ENCODE assay signal across 8 cellular contexts in genomic region chr21:38807481-38807880, GRCh38. TPM values are rescaled to one million over a fixed set of nuclear protein-coding genes. Genes with fewer than 3 reads are reported as not detected.
DNase-seq lines count a peak whose midpoint lies in the region; ATAC-seq and TF ChIP-seq lines count a peak whose summit lies in the region.

No MANE protein-coding gene starts in this region.

- H3K27me3 ChIP-seq in HCT116 (ENCODE audit: insufficient read depth, low read length) (no peaks in the 10 kb centered on the region), gastrocnemius medialis (no peaks in the 10 kb centered on the region)

- peak overlapping the region; percentile 98 for H3K4me2 ChIP-seq in HCT116 (ENCODE audit: low read length)

- H2AFZ ChIP-seq in HCT116 (ENCODE audit: low read depth, low read length, poor library complexity, severe bottlenecking), result no peak overlapping the region

- H3K36me3 ChIP-seq in HCT116 (ENCODE audit: control insufficient read depth in 1 of 2, insufficient read depth in 2 of 2, low read length in 2 of 2), result peaks cover 17 to 24% of the 10 kb centered on the region in 2 experiments
- peaks cover 3 to 39% of the 10 kb centered on the region in 2 donors for H3K36me3 ChIP-seq in gastrocnemius medialis

- CTCF ChIA-PET in HCT116 (lab: Charles Lee) (no interaction called here), RWPE1 (lab: Yijun Ruan, JAX) (interaction anchor here (0.6 to 1.2 kb wide), 4 partner anchors 24 to 315 kb away, joined by 3 read pairs; no protein-coding TSS in a partner anchor)

- no peaks in the 10 kb centered on the region for H3K9me2 ChIP-seq in HCT116 (ENCODE audit: insufficient read depth)

- H3K4me3 ChIP-seq in HCT116 (replicated peaks in 1 of 2; ENCODE audit: low read depth in 1 of 2, low read length in 2 of 2) (peak overlapping the region; percentile 81; a peak in 3 of 4 replicates), gastrocnemius medialis (peak overlapping the region; percentile 74 to 94 (median 84))

- TSS peak; percentile 49 for BruUV-seq in HCT116 (replicated peaks; lab: Mats Ljungman, UMichigan)

- H3K9ac ChIP-seq in HCT116 (ENCODE audit: low read length), result 0 out of 2 replicates have a peak overlapping the region, but pooled peaks have one; percentile 16

- TF ChIP-seq CTCF in HCT116 (IDR thresholded peaks at IDR 0.05 in 2 of 3, conservative IDR thresholded peaks at IDR 0.05 in 1 of 3; ENCODE audit: borderline replicate concordance in 1 of 3, insufficient read depth in 1 of 3, low read depth in 2 of 3, low read length in 2 of 3) (no peak), RWPE1 (conservative IDR thresholded peaks at IDR 0.05; ENCODE audit: low read depth) (no peak), gastrocnemius medialis (IDR thresholded peaks at IDR 0.05 in 4 of 5, conservative IDR thresholded peaks at IDR 0.05 in 1 of 5) (no peak), GM13977 (IDR thresholded peaks at IDR 0.05; ENCODE audit: extremely low read depth, insufficient read depth, missing control alignments) (no peak)

- POLR2A ChIA-PET in HCT116 (lab: Charles Lee) (interaction anchor here (1.0 to 1.2 kb wide), 2 partner anchors 9 to 22 kb away, joined by 3 read pairs; no protein-coding TSS in a partner anchor), RWPE1 (lab: Yijun Ruan, JAX; ENCODE audit: low non-redundant PET) (interaction anchor here (0.5 to 1.9 kb wide), 5 partner anchors 13 to 516 kb away, joined by 3 to 6 read pairs (median 3); no protein-coding TSS in a partner anchor)

- DNase-seq in HCT116 (ENCODE audit: low read depth, low spot score), result no peak
- no peak for DNase-seq in RWPE1 (ENCODE audit: low spot score)
- peak; percentile 13 for DNase-seq in fibroblast of gingiva (ENCODE audit: low read depth)
- no peak for DNase-seq in gastrocnemius medialis
- no peak for DNase-seq in activated CD4-positive, CD25-positive, alpha-beta regulatory T cell treated with anti-CD3 and anti-CD28 coated beads, Interleukin-2, amount 50 U/mL, for 72 hours
- DNase-seq in NCI-H82 treated with DMSO at 0.1 percent for 48 hours (lab: John Stamatoyannopoulos, UW; ENCODE audit: unreplicated experiment), result no peak
- no peak for DNase-seq in GM13977 (ENCODE audit: low spot score)
- no peak for DNase-seq in posterior cingulate gyrus

- H3K4me1 ChIP-seq in HCT116 (ENCODE audit: control insufficient read depth in 1 of 2, insufficient read depth in 2 of 2, low read length in 2 of 2) (peaks cover 13 to 37% of the 10 kb centered on the region in 2 experiments; a peak in 3 of 4 replicates), gastrocnemius medialis (peaks cover 15 to 32% of the 10 kb centered on the region in 2 donors)

- in situ Hi-C loops in gastrocnemius medialis (cut with MboI; ENCODE audit: low sequenced_read_pairs in 4 of 4) (loop anchor here (5.0 to 25.0 kb wide), 5 partner anchors 70 to 317 kb away; no protein-coding TSS in a partner anchor), GM13977 (cut with MboI; ENCODE audit: low pct_unique_long_range_greater_than_20kb, low sequenced_read_pairs, unreplicated experiment) (no loop called here)

- RAD21 ChIA-PET in HCT116 (lab: Charles Lee; ENCODE audit: low non-redundant PET in 1 of 2, low total read pairs in 2 of 2, uncharacterized antibody in 2 of 2, unreplicated experiment in 2 of 2), result no interaction called here

- H3K9me3 ChIP-seq in HCT116 (ENCODE audit: control insufficient read depth in 1 of 2, insufficient read depth in 1 of 2, low read depth in 1 of 2, low read length in 2 of 2) (no peaks in the 10 kb centered on the region), gastrocnemius medialis (no peaks in the 10 kb centered on the region)

- TF ChIP-seq POLR2A in HCT116 (IDR thresholded peaks at IDR 0.05; ENCODE audit: borderline replicate concordance, extremely low read depth, insufficient read depth, insufficient read length), result no peak
- no peak for TF ChIP-seq POLR2A in gastrocnemius medialis (IDR thresholded peaks at IDR 0.05)

- intact Hi-C loops in HCT116 (cut with micrococcal nuclease), result loop anchor here (5.0 kb wide), 1 partner anchor 215 kb away; no protein-coding TSS in a partner anchor
- intact Hi-C loops in gastrocnemius medialis (cut with DNase I; ENCODE audit: low total_unique reads), result loop anchor here (5.0 kb wide), 4 partner anchors 45 to 505 kb away; partner anchors contain the start of genes BRWD1 and PSMG1
- intact Hi-C loops in posterior cingulate gyrus (cut with DNase I), result loop anchor here (5.0 to 10.0 kb wide), 2 partner anchors 75 to 177 kb away; no protein-coding TSS in a partner anchor

- ATAC-seq in HCT116 (no peak), gastrocnemius medialis (no peak)

- no peak overlapping the region for H3K27ac ChIP-seq in HCT116 (ENCODE audit: low read depth, low read length)
- H3K27ac ChIP-seq in RWPE1, result peak overlapping the region; percentile 84
- H3K27ac ChIP-seq in gastrocnemius medialis, result peak overlapping the region; percentile 92 to 98 (median 97)

- H3K79me2 ChIP-seq in HCT116 (ENCODE audit: insufficient read depth, low read length), result peaks cover 66% of the 10 kb centered on the region

- TF ChIP-seq RAD21 in HCT116 (IDR thresholded peaks at IDR 0.05; ENCODE audit: low read depth), result no peak

- H4K20me1 ChIP-seq in HCT116 (ENCODE audit: insufficient read depth), result no peaks in the 10 kb centered on the region

TF ChIP-seq in HCT116, 20 proteins besides CTCF, POLR2A, EP300 and RAD21:
- no peak for TF ChIP-seq JUND (IDR thresholded peaks at IDR 0.05)
- no peak for TF ChIP-seq EGR1 (IDR thresholded peaks at IDR 0.05; ENCODE audit: low read depth)
- no peak for TF ChIP-seq ZNF274 (IDR thresholded peaks at IDR 0.05; ENCODE audit: low read depth, low read length)
- no peak for TF ChIP-seq FOSL1 (IDR thresholded peaks at IDR 0.05; ENCODE audit: low read depth)
- TF ChIP-seq YY1 (IDR thresholded peaks at IDR 0.05; ENCODE audit: extremely low read depth, insufficient replicate concordance, low read depth, low read length), result no peak
- no peak for TF ChIP-seq EZH2 (IDR thresholded peaks at IDR 0.05)
- no peak for TF ChIP-seq SIN3A (IDR thresholded peaks at IDR 0.05; ENCODE audit: low read depth)
- TF ChIP-seq REST (IDR thresholded peaks at IDR 0.05; ENCODE audit: low read depth), result no peak
- TF ChIP-seq TCF7L2 (IDR thresholded peaks at IDR 0.05; ENCODE audit: borderline replicate concordance, extremely low read depth, insufficient read depth, insufficient read length), result no peak

RNA-seq across cellular contexts. Expression of gene ETS2, which starts 1.8 kb away (rescaled TPM):
- 32.9 TPM for total RNA-seq in HCT116 (2021; ENCODE audit: unreplicated experiment)
- 19.6 and 20.6 TPM in 2 replicates for polyA plus RNA-seq in HCT116 (2012)
- total RNA-seq in gastrocnemius medialis, result 100 to 1,000 TPM in 1 of 4 donors, 10 to 100 TPM in 3; 51.5 to 136 (median 59.3) TPM
